25 cellular contexts compared by ENCODE assay signal in the genomic region with DNA sequence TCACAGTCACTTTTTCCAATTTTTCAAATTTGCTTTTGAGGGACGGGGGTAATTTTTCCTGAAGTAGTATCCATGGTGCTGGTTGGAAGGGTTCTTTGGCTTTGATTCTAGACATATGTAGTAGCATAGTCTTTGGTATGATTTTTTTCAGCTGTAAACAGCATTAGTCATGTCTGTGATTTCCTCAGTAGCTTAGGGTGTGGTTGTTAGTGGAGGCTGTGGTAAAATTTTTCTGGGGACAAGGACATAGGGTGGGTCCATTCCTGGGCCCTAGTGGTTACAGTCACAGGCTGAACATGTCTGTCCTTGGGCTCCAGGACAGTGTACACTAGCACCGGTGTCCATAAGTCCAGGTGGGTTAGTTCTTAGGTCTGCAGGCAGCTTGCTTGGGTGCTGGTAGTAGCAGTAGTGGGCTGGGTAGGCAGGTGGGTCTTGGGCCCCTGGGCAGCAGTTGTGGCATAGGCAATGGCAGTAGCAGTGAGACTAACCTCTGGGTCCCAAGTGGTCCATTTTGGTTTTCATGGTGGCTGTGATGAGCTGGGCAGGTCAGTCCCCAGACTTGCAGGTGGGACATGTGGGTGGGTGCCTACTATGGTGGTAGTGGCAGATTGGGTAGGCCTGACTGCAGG.
"Had no signal": no experiment of that assay in that cellular context is flagged by ENCODE, and none has a peak within 500 bp of the region (broad histone marks: within the 10 kb centered on the region; RNA-seq: fewer than 3 reads in every experiment).

No MANE protein-coding gene starts in this region.

- H3K9me3 ChIP-seq: colonic mucosa, right lobe of liver, testis had no signal

- H3K4me2 ChIP-seq: neural progenitor cell had no signal

- H3K27me3 ChIP-seq: colonic mucosa, esophagus squamous epithelium, neural progenitor cell, right lobe of liver, spleen, testis, tibial nerve had no signal

- ATAC-seq: left lobe of liver; natural killer cell treated with Interleukin-12 subunit alpha and Interleukin-12 subunit beta and Interleukin-15 and Interleukin-18, amount 100 ng/mL, for 72 hours; psoas muscle; stimulated activated naive B cell treated with anti-CD40 and anti-IgM and Interleukin-4, amounts not matched to agents 10 μg/mL and 1 μg/mL and 100 μg/mL, for 72 hours; stimulated activated naive CD8-positive, alpha-beta T cell treated with anti-CD3 and anti-CD28 coated beads, Interleukin-15, amount 100 ng/mL, for 72 hours had no signal

- H3K27ac ChIP-seq: colonic mucosa, esophagus squamous epithelium, neural progenitor cell, parathyroid adenoma, psoas muscle, right lobe of liver, spleen, testis, tibial nerve had no signal

- DNase-seq: caudate nucleus; colonic mucosa; dermis blood vessel endothelial cell; esophagus squamous epithelium; foreskin melanocyte; head of caudate nucleus; hippocampal formation; kidney glomerular epithelial cell; occipital lobe; psoas muscle; retina; right lobe of liver; spleen; stimulated activated CD4-positive, alpha-beta T cell treated with anti-CD3 and anti-CD28 coated beads, Interleukin-15, amount 100 ng/mL, for 24 hours; stimulated activated CD4-positive, alpha-beta T cell treated with anti-CD3 and anti-CD28 coated beads, Interleukin-1b, Interleukin-23, amount 100 ng/mL, for 48 hours; stimulated activated CD4-positive, alpha-beta T cell treated with anti-CD3 and anti-CD28 coated beads, Interleukin-4, amount 100 ng/mL, for 4 hours; stimulated activated naive B cell treated with anti-CD40 and anti-IgM and Interleukin-4, amounts not matched to agents 10 μg/mL and 1 μg/mL and 100 μg/mL, for 72 hours; stimulated activated naive CD8-positive, alpha-beta T cell treated with anti-CD3 and anti-CD28 coated beads, Interleukin-15, amount 100 ng/mL, for 72 hours; testis had no signal

- FAIRE-seq: endothelial cell of umbilical vein had no signal

- H3K36me3 ChIP-seq: colonic mucosa, esophagus squamous epithelium, neural progenitor cell, right lobe of liver, spleen, tibial nerve had no signal

- H2AFZ ChIP-seq: neural progenitor cell, parathyroid adenoma had no signal

- H3K4me3 ChIP-seq: colonic mucosa, esophagus squamous epithelium, neural progenitor cell, psoas muscle, right lobe of liver, spleen, testis, tibial nerve had no signal

- H3K79me2 ChIP-seq: parathyroid adenoma had no signal

- H3K4me1 ChIP-seq: colonic mucosa, esophagus squamous epithelium, neural progenitor cell, parathyroid adenoma, psoas muscle, right lobe of liver, spleen, testis, tibial nerve had no signal

- H3K9ac ChIP-seq: neural progenitor cell, parathyroid adenoma had no signal
